Comparison of ENCODE assay signal across 30 cellular contexts in genomic region chr5:169870221-169870620, GRCh38.
"Had no signal": no experiment of that assay in that cellular context is flagged by ENCODE, and none has a peak within 500 bp of the region (broad histone marks: within the 10 kb centered on the region; RNA-seq: fewer than 3 reads in every experiment).

No MANE protein-coding gene starts in this region.

- H3K4me2 ChIP-seq: hepatocyte, smooth muscle cell had no signal

- H3K79me2 ChIP-seq: hepatocyte, parathyroid adenoma had no signal

- H3K4me3 ChIP-seq: adrenal gland, gastrocnemius medialis, hepatocyte, left ventricle myocardium inferior, psoas muscle, smooth muscle cell, suprapubic skin, tibial artery, upper lobe of right lung had no signal

- H3K4me1 ChIP-seq: adrenal gland, gastrocnemius medialis, parathyroid adenoma, psoas muscle, suprapubic skin, tibial artery had no signal

- H3K27me3 Mint-ChIP-seq: activated CD4-positive, alpha-beta memory T cell treated with anti-CD3 and anti-CD28 coated beads for 36 hours; activated CD4-positive, alpha-beta T cell treated with anti-CD3 and anti-CD28 coated beads, Interleukin-2, amount 10 ng/mL, durations not matched to agents 24 days and 14 days; activated naive CD8-positive, alpha-beta T cell; dendritic cell treated with granulocyte-macrophage colony-stimulating factor and Interleukin-4, amounts not matched to agents 40 ng/mL and 50 ng/mL, for 4 days; naive thymus-derived CD4-positive, alpha-beta T cell; stimulated activated memory B cell treated with anti-CD40 and anti-IgM and Interleukin-4, amounts not matched to agents 10 μg/mL and 1 μg/mL and 100 μg/mL, for 72 hours had no signal

- H3K4me3 Mint-ChIP-seq: activated CD4-positive, alpha-beta memory T cell treated with anti-CD3 and anti-CD28 coated beads for 36 hours; activated CD4-positive, alpha-beta T cell treated with anti-CD3 and anti-CD28 coated beads, Interleukin-2, amount 10 ng/mL, durations not matched to agents 24 days and 14 days; activated naive CD8-positive, alpha-beta T cell; dendritic cell treated with granulocyte-macrophage colony-stimulating factor and Interleukin-4, amounts not matched to agents 40 ng/mL and 50 ng/mL, for 4 days; endodermal cell; naive thymus-derived CD4-positive, alpha-beta T cell; stimulated activated memory B cell treated with anti-CD40 and anti-IgM and Interleukin-4, amounts not matched to agents 10 μg/mL and 1 μg/mL and 100 μg/mL, for 72 hours had no signal

- H3K27me3 ChIP-seq: adrenal gland, gastrocnemius medialis, hepatocyte, suprapubic skin, tibial artery, upper lobe of right lung had no signal

- H3K27ac Mint-ChIP-seq: activated CD4-positive, alpha-beta memory T cell treated with anti-CD3 and anti-CD28 coated beads for 36 hours; activated CD4-positive, alpha-beta T cell treated with anti-CD3 and anti-CD28 coated beads, Interleukin-2, amount 10 ng/mL, durations not matched to agents 24 days and 14 days; activated naive CD8-positive, alpha-beta T cell; dendritic cell treated with granulocyte-macrophage colony-stimulating factor and Interleukin-4, amounts not matched to agents 40 ng/mL and 50 ng/mL, for 4 days; endodermal cell; stimulated activated memory B cell treated with anti-CD40 and anti-IgM and Interleukin-4, amounts not matched to agents 10 μg/mL and 1 μg/mL and 100 μg/mL, for 72 hours had no signal

- H3K36me3 ChIP-seq: adrenal gland, gastrocnemius medialis, left ventricle myocardium inferior, suprapubic skin, tibial artery, upper lobe of right lung had no signal

- H3K9me3 ChIP-seq: adrenal gland, gastrocnemius medialis, left ventricle myocardium inferior, psoas muscle, suprapubic skin, tibial artery, upper lobe of right lung had no signal

- H3K9ac ChIP-seq: parathyroid adenoma had no signal

- DNase-seq: activated CD4-positive, alpha-beta memory T cell treated with anti-CD3 and anti-CD28 coated beads for 36 hours; activated CD4-positive, alpha-beta T cell treated with anti-CD3 and anti-CD28 coated beads, Interleukin-2, amount 10 ng/mL, durations not matched to agents 24 days and 14 days; activated CD4-positive, CD25-positive, alpha-beta regulatory T cell treated with anti-CD3 and anti-CD28 coated beads, Interleukin-2, amount 50 U/mL, for 72 hours; activated CD8-positive, alpha-beta memory T cell treated with anti-CD3 and anti-CD28 coated beads, Interleukin-2, amount 50 U/mL, for 48 hours; activated naive CD4-positive, alpha-beta T cell; activated T-cell treated with anti-CD3 and anti-CD28 coated beads, Interleukin-2, amount 50 U/mL, for 48 hours; adrenal gland; caudate nucleus; endodermal cell; gastrocnemius medialis; glutamatergic neuron; islet precursor cell; left ventricle myocardium inferior; midbrain; naive thymus-derived CD4-positive, alpha-beta T cell; nucleus accumbens; psoas muscle; stimulated activated CD4-positive, alpha-beta T cell treated with anti-CD3 and anti-CD28 coated beads, Interleukin-1b, Interleukin-23, amount 100 ng/mL, for 48 hours; stimulated activated CD4-positive, alpha-beta T cell treated with anti-CD3 and anti-CD28 coated beads, Interleukin-4, amount 100 ng/mL, for 4 hours; stimulated activated CD8-positive, alpha-beta memory T cell treated with anti-CD3 and anti-CD28 coated beads, Interleukin-4, amount 100 ng/mL, for 48 hours; T-helper 2 cell; tibial artery; upper lobe of right lung had no signal

- H3K9me3 Mint-ChIP-seq: activated CD4-positive, alpha-beta memory T cell treated with anti-CD3 and anti-CD28 coated beads for 36 hours; activated CD4-positive, alpha-beta T cell treated with anti-CD3 and anti-CD28 coated beads, Interleukin-2, amount 10 ng/mL, durations not matched to agents 24 days and 14 days; dendritic cell treated with granulocyte-macrophage colony-stimulating factor and Interleukin-4, amounts not matched to agents 40 ng/mL and 50 ng/mL, for 4 days; endodermal cell; stimulated activated memory B cell treated with anti-CD40 and anti-IgM and Interleukin-4, amounts not matched to agents 10 μg/mL and 1 μg/mL and 100 μg/mL, for 72 hours had no signal

- H2AFZ ChIP-seq: hepatocyte, parathyroid adenoma had no signal

- H3K27ac ChIP-seq: adrenal gland, gastrocnemius medialis, hepatocyte, left ventricle myocardium inferior, parathyroid adenoma, psoas muscle, suprapubic skin, tibial artery, upper lobe of right lung had no signal
